In the genomic region with DNA sequence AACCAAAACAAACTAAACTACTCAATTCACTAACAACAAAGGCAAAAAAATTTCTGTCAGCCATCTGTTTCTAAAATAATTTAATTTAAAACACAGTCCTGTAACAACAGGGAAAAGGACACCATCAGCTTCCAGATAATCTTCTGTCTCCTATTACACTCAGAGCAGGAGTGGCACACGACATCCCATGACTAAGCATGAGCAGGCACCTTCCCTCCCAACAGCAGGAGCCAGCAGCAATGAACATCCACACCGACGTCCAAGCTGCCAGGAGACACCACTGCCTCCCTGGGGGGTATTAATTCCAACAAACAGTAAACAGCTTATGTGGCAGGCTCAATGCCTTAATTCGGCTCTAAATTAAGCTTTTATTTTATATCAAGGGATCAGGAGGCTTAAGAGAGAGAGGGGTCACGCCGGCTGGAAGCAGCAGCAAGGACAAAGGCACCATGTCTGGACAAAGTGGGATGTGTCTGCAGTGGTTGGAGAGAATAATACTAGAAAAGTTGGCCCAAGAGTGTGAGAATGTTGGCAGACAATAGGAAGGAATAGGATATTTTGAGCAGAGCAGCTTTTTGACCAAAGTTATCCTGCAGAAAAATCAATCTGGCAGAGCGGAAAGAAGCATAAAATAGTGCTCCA, we compare ENCODE assay signal across 8 cellular contexts. TPM values are rescaled to one million over a fixed set of nuclear protein-coding genes. Genes with fewer than 3 reads are reported as not detected.
A peak's percentile ranks its signal among the peaks of the same experiment; 100 is the strongest.
DNase-seq lines count a peak whose midpoint lies in the region; ATAC-seq and TF ChIP-seq lines count a peak whose summit lies in the region.

No MANE protein-coding gene starts in this region.

- no peak for TF ChIP-seq POLR2A in adrenal gland (IDR thresholded peaks at IDR 0.05)

- H3K27ac ChIP-seq in AG04450 (ENCODE audit: low read depth, low read length) (peak overlapping the region; percentile 43), adrenal gland (peak overlapping the region in 1 of 5 donors; percentile 62)

- DNase-seq in AG04450 (ENCODE audit: low read depth, low spot score): peak; percentile 38
- DNase-seq in M059J (ENCODE audit: low read depth): peak; percentile 96
- DNase-seq in adrenal gland: peak; percentile 46 to 84 (median 62)
- DNase-seq in iPS-NIHi11 (ENCODE audit: low spot score): peak; percentile 67
- DNase-seq in omental fat pad (ENCODE audit: low spot score): no peak
- no peak for DNase-seq in DMS114 treated with DMSO at 0.1 percent for 48 hours (lab: John Stamatoyannopoulos, UW; ENCODE audit: unreplicated experiment)
- DNase-seq in stimulated activated CD4-positive, alpha-beta T cell treated with anti-CD3 and anti-CD28 coated beads, Interleukin-1b, Interleukin-23, amount 100 ng/mL, for 48 hours: no peak

- CTCF ChIA-PET in AG04450 (lab: Charles Lee): interaction anchor here (0.6 to 1.5 kb wide), 4 partner anchors 29 to 139 kb away, joined by 3 to 6 read pairs (median 4); no protein-coding TSS in a partner anchor

- 42 to 59% (median 52%) methylated on average over 7 of the region's 7 CpGs for WGBS in adrenal gland, 4 donors

- H3K4me3 ChIP-seq in AG04450 (ENCODE audit: low read depth, low read length): no peak overlapping the region
- H3K4me3 ChIP-seq in adrenal gland: no peak overlapping the region

- POLR2A ChIA-PET in AG04450 (lab: Yijun Ruan, JAX): interaction anchor here (1.1 kb wide), 1 partner anchor 44 kb away, joined by 3 read pairs; no protein-coding TSS in a partner anchor

- intact Hi-C loops in adrenal gland (cut with DNase I): no loop called here

- no peak for ATAC-seq in omental fat pad (ENCODE audit: low FRiP score)
- ATAC-seq in HG02885 (IDR thresholded peaks at IDR 0.05; ENCODE audit: poor library complexity, unreplicated experiment): no peak

- TF ChIP-seq CTCF in AG04450 (IDR thresholded peaks at IDR 0.05; ENCODE audit: low read depth, low read length) (no peak), adrenal gland (IDR thresholded peaks at IDR 0.05) (no peak), omental fat pad (IDR thresholded peaks at IDR 0.05) (no peak)

- no peaks in the 10 kb centered on the region for H3K27me3 ChIP-seq in AG04450 (ENCODE audit: control insufficient read depth, insufficient read depth, low read length)
- no peaks in the 10 kb centered on the region for H3K27me3 ChIP-seq in adrenal gland

- H3K36me3 ChIP-seq in adrenal gland (replicated peaks in 1 of 2): no peaks in the 10 kb centered on the region

- peaks cover 0 to 10% of the 10 kb centered on the region in 2 donors for H3K4me1 ChIP-seq in adrenal gland (replicated peaks in 1 of 2)

- H3K9me3 ChIP-seq in AG04450 (ENCODE audit: control insufficient read depth, insufficient read depth, low read length): no peaks in the 10 kb centered on the region
- no peaks in the 10 kb centered on the region for H3K9me3 ChIP-seq in adrenal gland (replicated peaks in 1 of 3)

RNA-seq across cellular contexts. Expression of a gene that starts 45.6 kb away (rescaled TPM):
- polyA plus RNA-seq in AG04450 (2011; rRNA removed) (2.9 and 4.4 TPM in 2 replicates), adrenal gland (1 to 10 TPM; 1.3 to 4.0 (median 1.7) TPM)
- polyA minus RNA-seq in AG04450 (2011; rRNA and poly(A)+ RNA removed): 7.0 and 8.2 TPM in 2 replicates
- 2.6 and 3.9 TPM in 2 replicates for total RNA-seq in M059J (2014; rRNA removed; shearing (Covaris generic))
- total RNA-seq in adrenal gland (1 to 10 TPM; 1.8 to 7.6 (median 3.7) TPM), omental fat pad (1 to 10 TPM; 1.2 to 1.6 (median 1.4) TPM)

Comparison
In these comparisons a context has a peak if more than half of its experiments do, and no peak if none do; other contexts are left out.
1. DNase-seq: peak in AG04450 (single experiment), M059J (single experiment), adrenal gland (7 of 7) and iPS-NIHi11 (single experiment); none in omental fat pad (single experiment), DMS114 treated with DMSO at 0.1 percent for 48 hours (single experiment) and stimulated activated CD4-positive, alpha-beta T cell treated with anti-CD3 and anti-CD28 coated beads, Interleukin-1b, Interleukin-23, amount 100 ng/mL, for 48 hours (single experiment).